Comparison of ENCODE assay signal across 13 cellular contexts in the genomic region with DNA sequence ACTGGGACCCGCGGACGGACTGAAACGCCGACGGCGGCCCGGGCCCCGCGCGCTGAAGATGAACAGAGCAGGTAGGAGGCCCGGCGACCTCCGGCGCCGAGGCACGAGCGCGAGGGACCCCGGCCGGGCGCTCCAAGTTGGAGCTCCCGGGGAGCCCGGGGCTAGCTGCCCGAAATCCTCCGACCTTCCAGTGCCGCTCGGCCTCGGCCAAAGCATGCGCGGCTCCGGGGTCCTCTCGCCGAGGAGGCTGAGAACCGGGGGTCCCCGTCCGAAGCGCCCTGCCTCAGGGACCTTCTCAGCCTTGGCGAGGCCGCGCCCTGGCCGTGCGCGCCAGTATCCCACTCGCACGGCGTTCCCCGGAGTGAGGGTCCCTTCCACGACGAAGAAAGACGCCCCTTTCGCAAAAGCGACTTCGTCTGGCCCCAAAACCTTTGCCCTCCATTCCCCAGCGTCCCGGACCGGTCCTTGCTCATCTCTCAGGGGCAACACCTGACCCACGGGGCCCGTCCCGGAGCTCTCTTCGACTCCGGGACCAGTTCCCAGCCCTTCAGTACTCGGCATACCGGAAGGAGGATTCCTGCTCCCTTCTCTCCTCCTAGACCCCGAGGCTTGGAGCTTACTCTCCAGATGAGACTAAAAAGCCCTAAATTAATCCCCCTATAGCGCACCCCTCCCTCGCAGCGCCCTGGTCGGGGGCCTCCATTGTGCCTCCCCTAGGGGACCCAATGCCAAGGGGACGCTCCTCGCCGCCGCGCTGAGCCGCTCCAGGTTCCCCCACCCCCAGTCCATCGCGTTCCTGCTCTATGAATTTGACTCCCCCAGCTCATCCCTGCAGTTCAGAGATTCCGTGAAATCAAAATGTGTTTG. TPM values are rescaled to one million over a fixed set of nuclear protein-coding genes. Genes with fewer than 3 reads are reported as not detected.
DNase-seq lines count a peak whose midpoint lies in the region; ATAC-seq and TF ChIP-seq lines count a peak whose summit lies in the region.
"Had no signal": no experiment of that assay in that cellular context is flagged by ENCODE, and none has a peak within 500 bp of the region (broad histone marks: within the 10 kb centered on the region; RNA-seq: fewer than 3 reads in every experiment).

No MANE protein-coding gene starts in this region.

- intact Hi-C loops in esophagus squamous epithelium (cut with DNase I): no loop called here

- H3K27ac ChIP-seq in esophagus squamous epithelium (peak overlapping the region; percentile 62 to 88 (median 79)), mucosa of rectum (ENCODE audit: low read depth in 2 of 2, low read length in 2 of 2) (peak overlapping the region; percentile 56), suprapubic skin (peak overlapping the region; percentile 88)

- H3K36me3 ChIP-seq in esophagus squamous epithelium (no peaks in the 10 kb centered on the region), mucosa of rectum (ENCODE audit: control insufficient read depth in 2 of 2, insufficient read depth in 2 of 2, low read length in 2 of 2) (no peaks in the 10 kb centered on the region), suprapubic skin (no peaks in the 10 kb centered on the region)

- H3K4me1 Mint-ChIP-seq in activated naive CD8-positive, alpha-beta T cell treated with anti-CD3 and anti-CD28 coated beads, Interleukin-2, amount 10 ng/mL, durations not matched to agents 7 days and 5 days: peaks cover 8% of the 10 kb centered on the region

- H3K9ac ChIP-seq in mucosa of rectum (ENCODE audit: low read depth in 1 of 2, low read length in 2 of 2): peak overlapping the region; percentile 41 to 52

- TF ChIP-seq CTCF in esophagus squamous epithelium (IDR thresholded peaks at IDR 0.05): no peak
- TF ChIP-seq CTCF in suprapubic skin (IDR thresholded peaks at IDR 0.05): no peak

- TF ChIP-seq POLR2A in esophagus squamous epithelium (IDR thresholded peaks at IDR 0.05): no peak
- no peak for TF ChIP-seq POLR2A in suprapubic skin (IDR thresholded peaks at IDR 0.05)

- peaks cover 0 to 49% (median 7%) of the 10 kb centered on the region in 3 donors for H3K4me1 ChIP-seq in esophagus squamous epithelium
- H3K4me1 ChIP-seq in mucosa of rectum (ENCODE audit: control insufficient read depth in 2 of 2, insufficient read depth in 2 of 2, low read length in 2 of 2): no peaks in the 10 kb centered on the region
- H3K4me1 ChIP-seq in suprapubic skin: peaks cover 17% of the 10 kb centered on the region

- TF ChIP-seq EP300 in suprapubic skin (IDR thresholded peaks at IDR 0.05): no peak

- H3K4me3 ChIP-seq in esophagus squamous epithelium (peak overlapping the region; percentile 20 to 74 (median 54)), mucosa of rectum (ENCODE audit: low read length in 2 of 2) (peak overlapping the region; percentile 47 to 65), suprapubic skin (peak overlapping the region; percentile 69)

- H3K27ac Mint-ChIP-seq in activated naive CD8-positive, alpha-beta T cell treated with anti-CD3 and anti-CD28 coated beads, Interleukin-2, amount 10 ng/mL, durations not matched to agents 7 days and 5 days: no peak overlapping the region

- WGBS in esophagus squamous epithelium, 2 donors: 7 to 25% methylated on average over 7 to 21 of the region's 78 CpGs
- 8% methylated on average over 27 of the region's 78 CpGs for WGBS in suprapubic skin

- POLR2A ChIA-PET in activated naive CD8-positive, alpha-beta T cell treated with anti-CD3 and anti-CD28 coated beads, Interleukin-2, amount 10 ng/mL, durations not matched to agents 7 days and 5 days (lab: Charles Lee): no interaction called here

- H3K36me3 Mint-ChIP-seq in activated naive CD8-positive, alpha-beta T cell treated with anti-CD3 and anti-CD28 coated beads, Interleukin-2, amount 10 ng/mL, durations not matched to agents 7 days and 5 days: no peaks in the 10 kb centered on the region

- H3K27me3 ChIP-seq in esophagus squamous epithelium (peaks cover 0 to 87% (median 8%) of the 10 kb centered on the region in 4 donors), mucosa of rectum (ENCODE audit: control insufficient read depth in 2 of 2, insufficient read depth in 2 of 2, low read length in 2 of 2) (peaks cover 2 to 19% of the 10 kb centered on the region in 2 donors), suprapubic skin (peaks cover 35% of the 10 kb centered on the region)

- H3K27me3 Mint-ChIP-seq in activated naive CD8-positive, alpha-beta T cell treated with anti-CD3 and anti-CD28 coated beads, Interleukin-2, amount 10 ng/mL, durations not matched to agents 7 days and 5 days: peaks cover 82% of the 10 kb centered on the region

- H3K9me3 Mint-ChIP-seq in activated naive CD8-positive, alpha-beta T cell treated with anti-CD3 and anti-CD28 coated beads, Interleukin-2, amount 10 ng/mL, durations not matched to agents 7 days and 5 days: no peaks in the 10 kb centered on the region

- ATAC-seq in activated naive CD8-positive, alpha-beta T cell treated with anti-CD3 and anti-CD28 coated beads, Interleukin-2, amount 10 ng/mL, durations not matched to agents 7 days and 5 days (ENCODE audit: low read depth): no peak
- ATAC-seq in HG03025 (IDR thresholded peaks at IDR 0.05; ENCODE audit: low FRiP score, unreplicated experiment): no peak

- DNase-seq in activated naive CD8-positive, alpha-beta T cell treated with anti-CD3 and anti-CD28 coated beads, Interleukin-2, amount 10 ng/mL, durations not matched to agents 7 days and 5 days: no peak
- DNase-seq in esophagus squamous epithelium (lab: John Stamatoyannopoulos, UW): no peak
- DNase-seq in suprapubic skin (ENCODE audit: low spot score in 2 of 2): no peak
- no peak for DNase-seq in NCI-H1694 (lab: John Stamatoyannopoulos, UW)
- DNase-seq in RPMI8226: no peak
- no peak for DNase-seq in NCI-H2107 (lab: John Stamatoyannopoulos, UW)
- DNase-seq: activated effector memory CD4-positive, alpha-beta T cell treated with Interleukin-2 at 50 U/mL for 16 hours; DND-41; NCI-H446 treated with DMSO at 0.1 percent for 48 hours; T1000 had no signal

- H3K9me3 ChIP-seq in esophagus squamous epithelium (no peaks in the 10 kb centered on the region), mucosa of rectum (ENCODE audit: control insufficient read depth in 2 of 2, low read length in 2 of 2) (no peaks in the 10 kb centered on the region), suprapubic skin (no peaks in the 10 kb centered on the region)

- H3K4me3 Mint-ChIP-seq in activated naive CD8-positive, alpha-beta T cell treated with anti-CD3 and anti-CD28 coated beads, Interleukin-2, amount 10 ng/mL, durations not matched to agents 7 days and 5 days: peak overlapping the region; percentile 1

RNA-seq across cellular contexts. Expression of gene FGD5, which starts 7.7 kb away (rescaled TPM):
- under 1 TPM in 1 of 2 experiments, not detected in 1; 0.17 TPM for total RNA-seq in activated naive CD8-positive, alpha-beta T cell treated with anti-CD3 and anti-CD28 coated beads, Interleukin-2, amount 10 ng/mL, durations not matched to agents 7 days and 5 days
- total RNA-seq in esophagus squamous epithelium (10 to 100 TPM in 1 of 4 donors, 1 to 10 TPM in 2, under 1 TPM in 1; 0.80 to 12.0 (median 3.9) TPM), suprapubic skin (10 to 100 TPM in 2 of 4 donors, 1 to 10 TPM in 2; 2.8 to 15.5 (median 7.1) TPM)
- total RNA-seq: HT1080 had no signal
